ENCODE assay signal across 1 cellular context in the genomic region with DNA sequence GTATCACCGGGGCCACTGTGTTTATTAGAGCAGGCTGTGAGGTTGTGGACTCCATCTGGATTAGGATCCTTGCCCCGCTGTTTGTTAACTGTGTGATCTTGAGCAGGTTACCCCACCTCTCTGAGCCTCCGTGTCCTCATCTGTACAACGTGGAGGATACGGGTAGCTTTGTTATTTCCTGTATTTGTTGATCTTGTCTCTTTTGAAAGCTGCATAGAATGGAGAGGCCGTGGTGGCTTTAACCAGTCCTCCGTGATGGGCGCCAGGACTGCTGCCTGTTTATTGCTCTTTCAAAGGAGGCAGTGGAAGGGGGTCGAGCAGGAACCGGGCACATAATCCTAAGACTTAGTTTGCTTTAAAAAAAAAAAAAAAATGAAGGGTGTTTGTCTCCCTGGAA.
TF ChIP-seq lines count a peak whose summit lies in the region.

No MANE protein-coding gene starts in this region.

TF ChIP-seq in HepG2, 621 proteins besides CTCF, POLR2A, EP300 and RAD21 (continued from another document):
- TF ChIP-seq, protein P1, sequence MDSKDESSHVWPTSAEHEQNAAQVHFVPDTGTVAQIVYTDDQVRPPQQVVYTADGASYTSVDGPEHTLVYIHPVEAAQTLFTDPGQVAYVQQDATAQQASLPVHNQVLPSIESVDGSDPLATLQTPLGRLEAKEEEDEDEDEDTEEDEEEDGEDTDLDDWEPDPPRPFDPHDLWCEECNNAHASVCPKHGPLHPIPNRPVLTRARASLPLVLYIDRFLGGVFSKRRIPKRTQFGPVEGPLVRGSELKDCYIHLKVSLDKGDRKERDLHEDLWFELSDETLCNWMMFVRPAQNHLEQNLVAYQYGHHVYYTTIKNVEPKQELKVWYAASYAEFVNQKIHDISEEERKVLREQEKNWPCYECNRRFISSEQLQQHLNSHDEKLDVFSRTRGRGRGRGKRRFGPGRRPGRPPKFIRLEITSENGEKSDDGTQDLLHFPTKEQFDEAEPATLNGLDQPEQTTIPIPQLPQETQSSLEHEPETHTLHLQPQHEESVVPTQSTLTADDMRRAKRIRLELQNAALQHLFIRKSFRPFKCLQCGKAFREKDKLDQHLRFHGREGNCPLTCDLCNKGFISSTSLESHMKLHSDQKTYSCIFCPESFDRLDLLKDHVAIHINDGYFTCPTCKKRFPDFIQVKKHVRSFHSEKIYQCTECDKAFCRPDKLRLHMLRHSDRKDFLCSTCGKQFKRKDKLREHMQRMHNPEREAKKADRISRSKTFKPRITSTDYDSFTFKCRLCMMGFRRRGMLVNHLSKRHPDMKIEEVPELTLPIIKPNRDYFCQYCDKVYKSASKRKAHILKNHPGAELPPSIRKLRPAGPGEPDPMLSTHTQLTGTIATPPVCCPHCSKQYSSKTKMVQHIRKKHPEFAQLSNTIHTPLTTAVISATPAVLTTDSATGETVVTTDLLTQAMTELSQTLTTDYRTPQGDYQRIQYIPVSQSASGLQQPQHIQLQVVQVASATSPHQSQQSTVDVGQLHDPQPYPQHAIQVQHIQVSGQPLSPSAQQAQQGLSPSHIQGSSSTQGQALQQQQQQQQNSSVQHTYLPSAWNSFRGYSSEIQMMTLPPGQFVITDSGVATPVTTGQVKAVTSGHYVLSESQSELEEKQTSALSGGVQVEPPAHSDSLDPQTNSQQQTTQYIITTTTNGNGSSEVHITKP (CRISPR knock-in tag; IDR thresholded peaks at IDR 0.05; ENCODE audit: low read depth): no peak
- no peak for TF ChIP-seq SRF (IDR thresholded peaks at IDR 0.05; ENCODE audit: low read depth, low read length)
- TF ChIP-seq ZNF652 (CRISPR knock-in tag; IDR thresholded peaks at IDR 0.05; ENCODE audit: borderline replicate concordance, low read depth): no peak
- TF ChIP-seq MTA3 (CRISPR knock-in tag; IDR thresholded peaks at IDR 0.05): no peak
- TF ChIP-seq U2AF1 (optimal IDR thresholded peaks at IDR 0.05; ENCODE audit: low read depth, low read length): no peak
- TF ChIP-seq, protein P2, sequence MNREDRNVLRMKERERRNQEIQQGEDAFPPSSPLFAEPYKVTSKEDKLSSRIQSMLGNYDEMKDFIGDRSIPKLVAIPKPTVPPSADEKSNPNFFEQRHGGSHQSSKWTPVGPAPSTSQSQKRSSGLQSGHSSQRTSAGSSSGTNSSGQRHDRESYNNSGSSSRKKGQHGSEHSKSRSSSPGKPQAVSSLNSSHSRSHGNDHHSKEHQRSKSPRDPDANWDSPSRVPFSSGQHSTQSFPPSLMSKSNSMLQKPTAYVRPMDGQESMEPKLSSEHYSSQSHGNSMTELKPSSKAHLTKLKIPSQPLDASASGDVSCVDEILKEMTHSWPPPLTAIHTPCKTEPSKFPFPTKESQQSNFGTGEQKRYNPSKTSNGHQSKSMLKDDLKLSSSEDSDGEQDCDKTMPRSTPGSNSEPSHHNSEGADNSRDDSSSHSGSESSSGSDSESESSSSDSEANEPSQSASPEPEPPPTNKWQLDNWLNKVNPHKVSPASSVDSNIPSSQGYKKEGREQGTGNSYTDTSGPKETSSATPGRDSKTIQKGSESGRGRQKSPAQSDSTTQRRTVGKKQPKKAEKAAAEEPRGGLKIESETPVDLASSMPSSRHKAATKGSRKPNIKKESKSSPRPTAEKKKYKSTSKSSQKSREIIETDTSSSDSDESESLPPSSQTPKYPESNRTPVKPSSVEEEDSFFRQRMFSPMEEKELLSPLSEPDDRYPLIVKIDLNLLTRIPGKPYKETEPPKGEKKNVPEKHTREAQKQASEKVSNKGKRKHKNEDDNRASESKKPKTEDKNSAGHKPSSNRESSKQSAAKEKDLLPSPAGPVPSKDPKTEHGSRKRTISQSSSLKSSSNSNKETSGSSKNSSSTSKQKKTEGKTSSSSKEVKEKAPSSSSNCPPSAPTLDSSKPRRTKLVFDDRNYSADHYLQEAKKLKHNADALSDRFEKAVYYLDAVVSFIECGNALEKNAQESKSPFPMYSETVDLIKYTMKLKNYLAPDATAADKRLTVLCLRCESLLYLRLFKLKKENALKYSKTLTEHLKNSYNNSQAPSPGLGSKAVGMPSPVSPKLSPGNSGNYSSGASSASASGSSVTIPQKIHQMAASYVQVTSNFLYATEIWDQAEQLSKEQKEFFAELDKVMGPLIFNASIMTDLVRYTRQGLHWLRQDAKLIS (CRISPR knock-in tag; IDR thresholded peaks at IDR 0.05): no peak
- no peak for TF ChIP-seq NFRKB (IDR thresholded peaks at IDR 0.05)
- no peak for TF ChIP-seq ZFP82 (CRISPR knock-in tag; IDR thresholded peaks at IDR 0.05; ENCODE audit: borderline replicate concordance)
- TF ChIP-seq ZNF564 (CRISPR knock-in tag; IDR thresholded peaks at IDR 0.05): no peak
- TF ChIP-seq ZSCAN31 (CRISPR knock-in tag; IDR thresholded peaks at IDR 0.05; ENCODE audit: low read depth): no peak
- no peak for TF ChIP-seq KMT2A (CRISPR knock-in tag; IDR thresholded peaks at IDR 0.05)
- 0 out of 2 replicates have a peak, but pooled peaks have one; percentile 24 for TF ChIP-seq SALL2 (CRISPR knock-in tag; IDR thresholded peaks at IDR 0.05)
- TF ChIP-seq, protein P3, sequence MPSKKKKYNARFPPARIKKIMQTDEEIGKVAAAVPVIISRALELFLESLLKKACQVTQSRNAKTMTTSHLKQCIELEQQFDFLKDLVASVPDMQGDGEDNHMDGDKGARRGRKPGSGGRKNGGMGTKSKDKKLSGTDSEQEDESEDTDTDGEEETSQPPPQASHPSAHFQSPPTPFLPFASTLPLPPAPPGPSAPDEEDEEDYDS (CRISPR knock-in tag; IDR thresholded peaks at IDR 0.05): no peak
- TF ChIP-seq ASH2L (IDR thresholded peaks at IDR 0.05; ENCODE audit: insufficient read length, low read depth, low read length): no peak
- TF ChIP-seq ZNF30 (CRISPR knock-in tag; IDR thresholded peaks at IDR 0.05): no peak
- TF ChIP-seq ZNF782 (CRISPR knock-in tag; IDR thresholded peaks at IDR 0.05; ENCODE audit: borderline replicate concordance): 0 out of 2 replicates have a peak, but pooled peaks have one; percentile 40
- 0 out of 2 replicates have a peak, but pooled peaks have one; percentile 4 for TF ChIP-seq RFX1 (IDR thresholded peaks at IDR 0.05)
- no peak for TF ChIP-seq ZNF75D (CRISPR knock-in tag; IDR thresholded peaks at IDR 0.05; ENCODE audit: borderline replicate concordance)
- TF ChIP-seq, protein P4, sequence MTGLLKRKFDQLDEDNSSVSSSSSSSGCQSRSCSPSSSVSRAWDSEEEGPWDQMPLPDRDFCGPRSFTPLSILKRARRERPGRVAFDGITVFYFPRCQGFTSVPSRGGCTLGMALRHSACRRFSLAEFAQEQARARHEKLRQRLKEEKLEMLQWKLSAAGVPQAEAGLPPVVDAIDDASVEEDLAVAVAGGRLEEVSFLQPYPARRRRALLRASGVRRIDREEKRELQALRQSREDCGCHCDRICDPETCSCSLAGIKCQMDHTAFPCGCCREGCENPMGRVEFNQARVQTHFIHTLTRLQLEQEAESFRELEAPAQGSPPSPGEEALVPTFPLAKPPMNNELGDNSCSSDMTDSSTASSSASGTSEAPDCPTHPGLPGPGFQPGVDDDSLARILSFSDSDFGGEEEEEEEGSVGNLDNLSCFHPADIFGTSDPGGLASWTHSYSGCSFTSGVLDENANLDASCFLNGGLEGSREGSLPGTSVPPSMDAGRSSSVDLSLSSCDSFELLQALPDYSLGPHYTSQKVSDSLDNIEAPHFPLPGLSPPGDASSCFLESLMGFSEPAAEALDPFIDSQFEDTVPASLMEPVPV (CRISPR knock-in tag; IDR thresholded peaks at IDR 0.05): no peak
- TF ChIP-seq MTF1 (CRISPR knock-in tag; IDR thresholded peaks at IDR 0.05): 0 out of 2 replicates have a peak, but pooled peaks have one; percentile 22
- TF ChIP-seq ZFP1 (CRISPR knock-in tag; IDR thresholded peaks at IDR 0.05): no peak
- TF ChIP-seq SMAD3 (CRISPR knock-in tag; IDR thresholded peaks at IDR 0.05): no peak
- TF ChIP-seq ZSCAN9 (CRISPR knock-in tag; IDR thresholded peaks at IDR 0.05; ENCODE audit: borderline replicate concordance): no peak
- TF ChIP-seq, protein P5, sequence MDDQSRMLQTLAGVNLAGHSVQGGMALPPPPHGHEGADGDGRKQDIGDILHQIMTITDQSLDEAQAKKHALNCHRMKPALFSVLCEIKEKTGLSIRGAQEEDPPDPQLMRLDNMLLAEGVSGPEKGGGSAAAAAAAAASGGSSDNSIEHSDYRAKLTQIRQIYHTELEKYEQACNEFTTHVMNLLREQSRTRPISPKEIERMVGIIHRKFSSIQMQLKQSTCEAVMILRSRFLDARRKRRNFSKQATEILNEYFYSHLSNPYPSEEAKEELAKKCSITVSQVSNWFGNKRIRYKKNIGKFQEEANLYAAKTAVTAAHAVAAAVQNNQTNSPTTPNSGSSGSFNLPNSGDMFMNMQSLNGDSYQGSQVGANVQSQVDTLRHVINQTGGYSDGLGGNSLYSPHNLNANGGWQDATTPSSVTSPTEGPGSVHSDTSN (CRISPR knock-in tag; IDR thresholded peaks at IDR 0.05; ENCODE audit: borderline replicate concordance): no peak
- 0 out of 2 replicates have a peak, but pooled peaks have one; percentile 3 for TF ChIP-seq ZNF766 (CRISPR knock-in tag; IDR thresholded peaks at IDR 0.05; ENCODE audit: borderline replicate concordance)
- TF ChIP-seq, protein P6, sequence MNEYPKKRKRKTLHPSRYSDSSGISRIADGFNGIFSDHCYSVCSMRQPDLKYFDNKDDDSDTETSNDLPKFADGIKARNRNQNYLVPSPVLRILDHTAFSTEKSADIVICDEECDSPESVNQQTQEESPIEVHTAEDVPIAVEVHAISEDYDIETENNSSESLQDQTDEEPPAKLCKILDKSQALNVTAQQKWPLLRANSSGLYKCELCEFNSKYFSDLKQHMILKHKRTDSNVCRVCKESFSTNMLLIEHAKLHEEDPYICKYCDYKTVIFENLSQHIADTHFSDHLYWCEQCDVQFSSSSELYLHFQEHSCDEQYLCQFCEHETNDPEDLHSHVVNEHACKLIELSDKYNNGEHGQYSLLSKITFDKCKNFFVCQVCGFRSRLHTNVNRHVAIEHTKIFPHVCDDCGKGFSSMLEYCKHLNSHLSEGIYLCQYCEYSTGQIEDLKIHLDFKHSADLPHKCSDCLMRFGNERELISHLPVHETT (CRISPR knock-in tag; conservative IDR thresholded peaks at IDR 0.05): no peak
- TF ChIP-seq, protein P7, sequence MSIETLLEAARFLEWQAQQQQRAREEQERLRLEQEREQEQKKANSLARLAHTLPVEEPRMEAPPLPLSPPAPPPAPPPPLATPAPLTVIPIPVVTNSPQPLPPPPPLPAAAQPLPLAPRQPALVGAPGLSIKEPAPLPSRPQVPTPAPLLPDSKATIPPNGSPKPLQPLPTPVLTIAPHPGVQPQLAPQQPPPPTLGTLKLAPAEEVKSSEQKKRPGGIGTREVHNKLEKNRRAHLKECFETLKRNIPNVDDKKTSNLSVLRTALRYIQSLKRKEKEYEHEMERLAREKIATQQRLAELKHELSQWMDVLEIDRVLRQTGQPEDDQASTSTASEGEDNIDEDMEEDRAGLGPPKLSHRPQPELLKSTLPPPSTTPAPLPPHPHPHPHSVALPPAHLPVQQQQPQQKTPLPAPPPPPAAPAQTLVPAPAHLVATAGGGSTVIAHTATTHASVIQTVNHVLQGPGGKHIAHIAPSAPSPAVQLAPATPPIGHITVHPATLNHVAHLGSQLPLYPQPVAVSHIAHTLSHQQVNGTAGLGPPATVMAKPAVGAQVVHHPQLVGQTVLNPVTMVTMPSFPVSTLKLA (IDR thresholded peaks at IDR 0.05): no peak
- TF ChIP-seq NCOR1 (IDR thresholded peaks at IDR 0.05; ENCODE audit: borderline replicate concordance, low read length): no peak
- TF ChIP-seq, protein P8, sequence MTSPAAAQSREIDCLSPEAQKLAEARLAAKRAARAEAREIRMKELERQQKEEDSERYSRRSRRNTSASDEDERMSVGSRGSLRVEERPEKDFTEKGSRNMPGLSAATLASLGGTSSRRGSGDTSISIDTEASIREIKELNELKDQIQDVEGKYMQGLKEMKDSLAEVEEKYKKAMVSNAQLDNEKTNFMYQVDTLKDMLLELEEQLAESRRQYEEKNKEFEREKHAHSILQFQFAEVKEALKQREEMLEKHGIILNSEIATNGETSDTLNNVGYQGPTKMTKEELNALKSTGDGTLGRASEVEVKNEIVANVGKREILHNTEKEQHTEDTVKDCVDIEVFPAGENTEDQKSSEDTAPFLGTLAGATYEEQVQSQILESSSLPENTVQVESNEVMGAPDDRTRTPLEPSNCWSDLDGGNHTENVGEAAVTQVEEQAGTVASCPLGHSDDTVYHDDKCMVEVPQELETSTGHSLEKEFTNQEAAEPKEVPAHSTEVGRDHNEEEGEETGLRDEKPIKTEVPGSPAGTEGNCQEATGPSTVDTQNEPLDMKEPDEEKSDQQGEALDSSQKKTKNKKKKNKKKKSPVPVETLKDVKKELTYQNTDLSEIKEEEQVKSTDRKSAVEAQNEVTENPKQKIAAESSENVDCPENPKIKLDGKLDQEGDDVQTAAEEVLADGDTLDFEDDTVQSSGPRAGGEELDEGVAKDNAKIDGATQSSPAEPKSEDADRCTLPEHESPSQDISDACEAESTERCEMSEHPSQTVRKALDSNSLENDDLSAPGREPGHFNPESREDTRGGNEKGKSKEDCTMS (CRISPR knock-in tag; conservative IDR thresholded peaks at IDR 0.05): no peak
- TF ChIP-seq ZNF841 (CRISPR knock-in tag; IDR thresholded peaks at IDR 0.05; ENCODE audit: borderline replicate concordance): no peak
- TF ChIP-seq, protein P9, sequence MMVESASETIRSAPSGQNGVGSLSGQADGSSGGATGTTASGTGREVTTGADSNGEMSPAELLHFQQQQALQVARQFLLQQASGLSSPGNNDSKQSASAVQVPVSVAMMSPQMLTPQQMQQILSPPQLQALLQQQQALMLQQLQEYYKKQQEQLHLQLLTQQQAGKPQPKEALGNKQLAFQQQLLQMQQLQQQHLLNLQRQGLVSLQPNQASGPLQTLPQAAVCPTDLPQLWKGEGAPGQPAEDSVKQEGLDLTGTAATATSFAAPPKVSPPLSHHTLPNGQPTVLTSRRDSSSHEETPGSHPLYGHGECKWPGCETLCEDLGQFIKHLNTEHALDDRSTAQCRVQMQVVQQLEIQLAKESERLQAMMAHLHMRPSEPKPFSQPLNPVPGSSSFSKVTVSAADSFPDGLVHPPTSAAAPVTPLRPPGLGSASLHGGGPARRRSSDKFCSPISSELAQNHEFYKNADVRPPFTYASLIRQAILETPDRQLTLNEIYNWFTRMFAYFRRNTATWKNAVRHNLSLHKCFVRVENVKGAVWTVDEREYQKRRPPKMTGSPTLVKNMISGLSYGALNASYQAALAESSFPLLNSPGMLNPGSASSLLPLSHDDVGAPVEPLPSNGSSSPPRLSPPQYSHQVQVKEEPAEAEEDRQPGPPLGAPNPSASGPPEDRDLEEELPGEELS (CRISPR knock-in tag; IDR thresholded peaks at IDR 0.05): no peak
- TF ChIP-seq GATAD1 (CRISPR knock-in tag; IDR thresholded peaks at IDR 0.05): no peak
- no peak for TF ChIP-seq ZNF746 (CRISPR knock-in tag; IDR thresholded peaks at IDR 0.05)
- no peak for TF ChIP-seq ZKSCAN1 (IDR thresholded peaks at IDR 0.05; ENCODE audit: low read length)
- 0 out of 2 replicates have a peak, but pooled peaks have one; percentile 28 for TF ChIP-seq ZNF343 (CRISPR knock-in tag; IDR thresholded peaks at IDR 0.05)
- TF ChIP-seq NCOA1 (CRISPR knock-in tag; IDR thresholded peaks at IDR 0.05): 0 out of 2 replicates have a peak, but pooled peaks have one; percentile 56
- TF ChIP-seq ZNF891 (CRISPR knock-in tag; IDR thresholded peaks at IDR 0.05): no peak
- TF ChIP-seq ZNF546 (CRISPR knock-in tag; conservative IDR thresholded peaks at IDR 0.05): 0 out of 2 replicates have a peak, but pooled peaks have one; percentile 20
